In the genomic region with DNA sequence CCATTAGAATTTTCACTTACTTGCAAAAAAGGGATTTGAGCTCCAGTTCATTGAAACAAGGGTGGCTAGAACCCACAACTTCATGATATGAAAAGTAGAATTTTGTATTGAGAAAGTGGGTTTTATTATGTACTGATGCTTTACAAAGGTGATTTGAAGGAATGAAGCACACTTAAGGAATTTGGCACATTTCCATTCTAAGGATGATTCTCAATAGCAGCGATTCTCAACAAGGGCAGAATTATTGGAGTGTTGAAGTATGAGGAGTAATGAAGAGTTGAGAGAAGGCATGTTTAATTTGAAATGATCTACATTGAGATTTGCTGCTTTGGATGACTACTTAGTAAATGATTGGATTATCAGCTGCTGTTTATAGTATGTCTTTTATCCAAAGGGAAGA, we compare ENCODE assay signal across 19 cellular contexts. TPM values are rescaled to one million over a fixed set of nuclear protein-coding genes. Genes with fewer than 3 reads are reported as not detected.
DNase-seq lines count a peak whose midpoint lies in the region; ATAC-seq, FAIRE-seq and TF ChIP-seq lines count a peak whose summit lies in the region.
"Had no signal": no experiment of that assay in that cellular context is flagged by ENCODE, and none has a peak within 500 bp of the region (broad histone marks: within the 10 kb centered on the region; RNA-seq: fewer than 3 reads in every experiment).

No MANE protein-coding gene starts in this region.

- H3K4me1 ChIP-seq in left ventricle myocardium inferior = peaks cover 33% of the 10 kb centered on the region
- peaks cover 0 to 42% (median 0%) of the 10 kb centered on the region in 9 donors for H3K4me1 ChIP-seq in heart right ventricle
- no peaks in the 10 kb centered on the region for H3K4me1 ChIP-seq in astrocyte (ENCODE audit: insufficient read depth, low read length)
- H3K4me1 ChIP-seq in foreskin keratinocyte = no peaks in the 10 kb centered on the region
- H3K4me1 ChIP-seq: A549, Caco-2 had no signal

- H3K36me3 ChIP-seq in left ventricle myocardium inferior = no peaks in the 10 kb centered on the region
- peaks cover 0 to 13% (median 0%) of the 10 kb centered on the region in 9 donors for H3K36me3 ChIP-seq in heart right ventricle
- no peaks in the 10 kb centered on the region for H3K36me3 ChIP-seq in astrocyte (ENCODE audit: insufficient read depth, low read length)

- H4K20me1 ChIP-seq in astrocyte (ENCODE audit: insufficient read depth, low read length) = peaks cover 40% of the 10 kb centered on the region

- peaks cover 4% of the 10 kb centered on the region for H3K36me3 Mint-ChIP-seq in astrocyte (ENCODE audit: low read depth, unreplicated experiment)

- no peak overlapping the region for H3K4me3 Mint-ChIP-seq in astrocyte (ENCODE audit: unreplicated experiment)
- H3K4me3 Mint-ChIP-seq: H9 had no signal

- WGBS in heart right ventricle, 2 donors = 60 to 61% methylated on average over 1 of the region's 1 CpG

- no peaks in the 10 kb centered on the region for H3K27me3 Mint-ChIP-seq in astrocyte (ENCODE audit: low read depth, unreplicated experiment)

- H3K4me2 ChIP-seq in astrocyte (ENCODE audit: low read length) = no peak overlapping the region
- H3K4me2 ChIP-seq: A549 had no signal

- DNase-seq in left ventricle myocardium inferior (no peak), heart right ventricle (no peak), astrocyte (ENCODE audit: low read depth) (peak; percentile 32), foreskin keratinocyte (peak; percentile 11 to 50), NCI-H1436 (lab: John Stamatoyannopoulos, UW) (no peak), inferior parietal cortex (ENCODE audit: extremely low spot score) (no peak)
- DNase-seq: Caco-2, DMS53, H9, Kasumi-1, NCI-H1417 treated with DMSO at 0.1 percent for 48 hours, NCI-H446, NCI-H748 treated with DMSO at 0.1 percent for 48 hours, SHP77 had no signal

- H3K4me3 ChIP-seq in left ventricle myocardium inferior (no peak overlapping the region), heart right ventricle (no peak overlapping the region), astrocyte (ENCODE audit: insufficient read depth, low read depth, low read length) (no peak overlapping the region)
- H3K4me3 ChIP-seq: A549 had no signal

- H3K9ac ChIP-seq in astrocyte (ENCODE audit: low read length) = no peak overlapping the region

- no peaks in the 10 kb centered on the region for H3K27me3 ChIP-seq in left ventricle myocardium inferior (ENCODE audit: low read depth)
- H3K27me3 ChIP-seq in heart right ventricle = no peaks in the 10 kb centered on the region
- H3K27me3 ChIP-seq in astrocyte (ENCODE audit: insufficient read depth, low read length) = no peaks in the 10 kb centered on the region
- no peaks in the 10 kb centered on the region for H3K27me3 ChIP-seq in foreskin keratinocyte

- intact Hi-C loops in left ventricle myocardium inferior (cut with micrococcal nuclease) = no loop called here
- intact Hi-C loops in heart right ventricle (cut with DNase I) = no loop called here

- H3K4me1 Mint-ChIP-seq in astrocyte (ENCODE audit: low read depth, unreplicated experiment) = peaks cover 9% of the 10 kb centered on the region

- TF ChIP-seq CTCF in left ventricle myocardium inferior (IDR thresholded peaks at IDR 0.05; ENCODE audit: borderline replicate concordance) (no peak), heart right ventricle (IDR thresholded peaks at IDR 0.05) (no peak), astrocyte (IDR thresholded peaks at IDR 0.05; ENCODE audit: insufficient read depth, low read depth, low read length) (no peak), foreskin keratinocyte (conservative IDR thresholded peaks at IDR 0.05) (no peak)

- H3K27ac ChIP-seq in left ventricle myocardium inferior (replicated peaks) (peak overlapping the region; percentile 55), heart right ventricle (peak overlapping the region in 1 of 10 donors; percentile 42), astrocyte (ENCODE audit: low read depth, low read length) (no peak overlapping the region), foreskin keratinocyte (no peak overlapping the region)
- H3K27ac ChIP-seq: A549 had no signal

- H3K9me3 Mint-ChIP-seq in astrocyte (ENCODE audit: unreplicated experiment) = no peaks in the 10 kb centered on the region

- FAIRE-seq in astrocyte (lab: Jason Lieb, UNC) = no peak
- FAIRE-seq: A549 had no signal

- H3K9me3 ChIP-seq in left ventricle myocardium inferior (replicated peaks) (no peaks in the 10 kb centered on the region), heart right ventricle (no peaks in the 10 kb centered on the region), astrocyte (ENCODE audit: insufficient read depth, low read depth, low read length) (no peaks in the 10 kb centered on the region)
- H3K9me3 ChIP-seq: A549, Caco-2 had no signal

- H3K27ac Mint-ChIP-seq in astrocyte (ENCODE audit: unreplicated experiment) = no peak overlapping the region

- ATAC-seq in heart right ventricle (no peak), foreskin keratinocyte (no peak), HG03469 (IDR thresholded peaks at IDR 0.05; ENCODE audit: unreplicated experiment) (no peak), GM18519 (IDR thresholded peaks at IDR 0.05; ENCODE audit: low FRiP score, unreplicated experiment) (no peak)
- ATAC-seq: A549, Panc1, SK-N-SH treated with all-trans-retinoic acid at 6 μM for 48 hours had no signal

- H3K79me2 ChIP-seq in astrocyte (ENCODE audit: insufficient read depth, low read length) = peaks cover 47% of the 10 kb centered on the region

- H2AFZ ChIP-seq in astrocyte (ENCODE audit: low read depth, low read length) = no peak overlapping the region

RNA-seq across cellular contexts. Expression of a gene that starts 54.6 kb away (rescaled TPM):
- 28.0 TPM for total RNA-seq in left ventricle myocardium inferior
- total RNA-seq in heart right ventricle = 10 to 100 TPM; 17.9 to 41.4 (median 24.1) TPM
- 10 to 100 TPM; 10.7 to 17.9 TPM for polyA plus RNA-seq in heart right ventricle
- 49.7 and 57.8 TPM in 2 replicates for total RNA-seq in astrocyte
- total RNA-seq in foreskin keratinocyte = 15.9 and 18.0 TPM in 2 replicates
- 4.9 and 5.3 TPM in 2 replicates for polyA plus RNA-seq in foreskin keratinocyte

Comparison
In these comparisons a context has a peak if more than half of its experiments do, and no peak if none do; other contexts are left out.
1. DNase-seq: peak in astrocyte (single experiment) and foreskin keratinocyte (2 of 2); none in left ventricle myocardium inferior (single experiment), heart right ventricle (0 of 2), NCI-H1436 (single experiment) and inferior parietal cortex (single experiment).